ENCODE assay signal across 18 cellular contexts in genomic region chr14:102711946-102712345, GRCh38.
DNase-seq lines count a peak whose midpoint lies in the region; TF ChIP-seq lines count a peak whose summit lies in the region.
"Had no signal": no experiment of that assay in that cellular context is flagged by ENCODE, and none has a peak within 500 bp of the region (broad histone marks: within the 10 kb centered on the region; RNA-seq: fewer than 3 reads in every experiment).

No MANE protein-coding gene starts in this region.

- peak overlapping the region; percentile 9 for H3K27ac Mint-ChIP-seq in mesothelial cell of epicardium

- H3K27me3 Mint-ChIP-seq in mesothelial cell of epicardium (ENCODE audit: low read depth) = no peaks in the 10 kb centered on the region

- H3K9me3 Mint-ChIP-seq in mesothelial cell of epicardium = no peaks in the 10 kb centered on the region

- H3K4me3 Mint-ChIP-seq in mesothelial cell of epicardium = no peak overlapping the region

- peaks cover 33% of the 10 kb centered on the region for H3K36me3 Mint-ChIP-seq in mesothelial cell of epicardium

- H3K4me1 Mint-ChIP-seq in mesothelial cell of epicardium = no peaks in the 10 kb centered on the region

- DNase-seq in EH (ENCODE audit: low read depth) (peak; percentile 15), M059J (ENCODE audit: low read depth) (peak; percentile 31), astrocyte of the hippocampus (ENCODE audit: low read depth, low spot score) (peak; percentile 35), mesothelial cell of epicardium (ENCODE audit: low spot score in 2 of 2, unreplicated experiment in 2 of 2) (no peak), DMS79 (lab: John Stamatoyannopoulos, UW) (no peak), T-helper 9 cell (no peak), GM03348 (ENCODE audit: low spot score) (no peak), AG08395 (ENCODE audit: low spot score) (no peak)
- DNase-seq: ACHN; AML-193; DND-41; GF-D8; Kasumi-1; NCI-H1092 treated with DMSO at 0.1 percent for 48 hours; NCI-H1694; NCI-H510A; NCI-H748 treated with DMSO at 0.1 percent for 48 hours; NK-92 treated with Interleukin-12 subunit alpha and Interleukin-12 subunit beta, amount 100 ng/mL, for 24 hours had no signal

- no peak for TF ChIP-seq CTCF in mesothelial cell of epicardium (IDR thresholded peaks at IDR 0.05; ENCODE audit: unreplicated experiment)

Comparison
In these comparisons a context has a peak if more than half of its experiments do, and no peak if none do; other contexts are left out.
1. DNase-seq: peak in EH (single experiment), M059J (single experiment) and astrocyte of the hippocampus (single experiment); none in mesothelial cell of epicardium (0 of 2), DMS79 (single experiment), T-helper 9 cell (single experiment), GM03348 (single experiment) and AG08395 (single experiment).